1 cellular context compared by ENCODE assay signal in genomic region chr9:124595743-124596142, GRCh38.
A peak's percentile ranks its signal among the peaks of the same experiment; 100 is the strongest.
TF ChIP-seq lines count a peak whose summit lies in the region.

No MANE protein-coding gene starts in this region.

TF ChIP-seq in K562, 482 proteins besides CTCF, POLR2A, EP300 and RAD21 (continued from another document and continues in another):
- TF ChIP-seq CHAMP1 (IDR thresholded peaks at IDR 0.05): peak; percentile 66
- no peak for TF ChIP-seq ATF1 (CRISPR knock-in tag; IDR thresholded peaks at IDR 0.05)
- TF ChIP-seq ATF1 (tag; IDR thresholded peaks at IDR 0.05): peak; percentile 40; the same call in 1 of the 2 replicates
- no peak for TF ChIP-seq JUN (IDR thresholded peaks at IDR 0.05; ENCODE audit: borderline replicate concordance, low read depth, low read length)
- no peak for TF ChIP-seq JUN (CRISPR knock-in tag; IDR thresholded peaks at IDR 0.05; ENCODE audit: borderline replicate concordance)
- no peak for TF ChIP-seq FUS (optimal IDR thresholded peaks at IDR 0.05; ENCODE audit: low read depth, low read length)
- peak; percentile 70 for TF ChIP-seq DPF2 (IDR thresholded peaks at IDR 0.05)
- TF ChIP-seq ZNF174 (CRISPR knock-in tag; IDR thresholded peaks at IDR 0.05): no peak
- no peak for TF ChIP-seq MXD1 (CRISPR knock-in tag; IDR thresholded peaks at IDR 0.05; ENCODE audit: borderline replicate concordance, poor library complexity, severe bottlenecking)
- no peak for TF ChIP-seq HDAC2 (IDR thresholded peaks at IDR 0.05)
- TF ChIP-seq ZNF318 (IDR thresholded peaks at IDR 0.05; ENCODE audit: borderline replicate concordance in 1 of 2, low read depth in 1 of 2): no peak
- no peak for TF ChIP-seq DLX4 (CRISPR knock-in tag; IDR thresholded peaks at IDR 0.05)
- no peak for TF ChIP-seq E2F3 (CRISPR knock-in tag; IDR thresholded peaks at IDR 0.05)
- TF ChIP-seq E2F1 (CRISPR knock-in tag; IDR thresholded peaks at IDR 0.05): no peak
- TF ChIP-seq ZNF583 (CRISPR knock-in tag; IDR thresholded peaks at IDR 0.05): no peak
- TF ChIP-seq CSDE1 (IDR thresholded peaks at IDR 0.05): no peak
- no peak for TF ChIP-seq HLTF (IDR thresholded peaks at IDR 0.05)
- TF ChIP-seq SRSF9 (IDR thresholded peaks at IDR 0.05; ENCODE audit: borderline replicate concordance, low read depth, low read length): no peak
- no peak for TF ChIP-seq ZBED1 (IDR thresholded peaks at IDR 0.05)
- no peak for TF ChIP-seq HOXB6 (CRISPR knock-in tag; IDR thresholded peaks at IDR 0.05; ENCODE audit: borderline replicate concordance)
- 0 out of 2 replicates have a peak, but pooled peaks have one; percentile 30 for TF ChIP-seq FOSL1 (tag; conservative IDR thresholded peaks at IDR 0.05)
- no peak for TF ChIP-seq ASH1L (IDR thresholded peaks at IDR 0.05; ENCODE audit: borderline replicate concordance, low read depth, partially characterized antibody)
- TF ChIP-seq ZNF408 (CRISPR knock-in tag; IDR thresholded peaks at IDR 0.05; ENCODE audit: low read depth): no peak
- no peak for TF ChIP-seq PREB (CRISPR knock-in tag; IDR thresholded peaks at IDR 0.05)
- TF ChIP-seq CTBP1 (IDR thresholded peaks at IDR 0.05; ENCODE audit: borderline replicate concordance): peak; percentile 24; the same call in 1 of the 2 replicates
- TF ChIP-seq PHB2 (IDR thresholded peaks at IDR 0.05; ENCODE audit: low read depth): no peak
- TF ChIP-seq KDM5B (IDR thresholded peaks at IDR 0.05; ENCODE audit: insufficient replicate concordance, low read depth, low read length): no peak
- TF ChIP-seq ZNF609 (CRISPR knock-in tag; IDR thresholded peaks at IDR 0.05; ENCODE audit: borderline replicate concordance): no peak
- TF ChIP-seq GATA2 (CRISPR knock-in tag; IDR thresholded peaks at IDR 0.05): no peak
- TF ChIP-seq USF2 (CRISPR knock-in tag; IDR thresholded peaks at IDR 0.05): peak; percentile 85
- TF ChIP-seq TSC22D4 (tag; IDR thresholded peaks at IDR 0.05): no peak
- no peak for TF ChIP-seq CGGBP1 (CRISPR knock-in tag; IDR thresholded peaks at IDR 0.05)
- peak; percentile 83; the same call in 1 of the 2 replicates for TF ChIP-seq NR2C2 (CRISPR knock-in tag; IDR thresholded peaks at IDR 0.05)
- TF ChIP-seq NR2C2 (tag; IDR thresholded peaks at IDR 0.05): peak; percentile 95
- TF ChIP-seq ZNF589 (CRISPR knock-in tag; IDR thresholded peaks at IDR 0.05; ENCODE audit: low read depth): no peak
- no peak for TF ChIP-seq NONO (IDR thresholded peaks at IDR 0.05; ENCODE audit: low read depth in 2 of 2, low read length in 1 of 2)
- TF ChIP-seq RBBP5 (IDR thresholded peaks at IDR 0.05; ENCODE audit: borderline replicate concordance, insufficient read depth, low read length, poor library complexity, severe bottlenecking): no peak
- no peak for TF ChIP-seq EZH2 (IDR thresholded peaks at IDR 0.05; ENCODE audit: borderline replicate concordance, low read depth, low read length)
- TF ChIP-seq SRSF3 (IDR thresholded peaks at IDR 0.05; ENCODE audit: insufficient read depth, low read length): no peak
- no peak for TF ChIP-seq ZNF507 (tag; conservative IDR thresholded peaks at IDR 0.05)
